In genomic region chr7:139362302-139362701, GRCh38 we compare ENCODE assay signal across 8 cellular contexts. TPM values are rescaled to one million over a fixed set of nuclear protein-coding genes. Genes with fewer than 3 reads are reported as not detected.
DNase-seq lines count a peak whose midpoint lies in the region; ATAC-seq and TF ChIP-seq lines count a peak whose summit lies in the region.

No MANE protein-coding gene starts in this region.

- TF ChIP-seq CTCF in nephron (IDR thresholded peaks at IDR 0.05; ENCODE audit: unreplicated experiment in 3 of 3): no peak

- ATAC-seq in GM18861 (IDR thresholded peaks at IDR 0.05; ENCODE audit: unreplicated experiment): no peak
- ATAC-seq in esophagus mucosa: no peak
- ATAC-seq in sciatic nerve: no peak

- no peaks in the 10 kb centered on the region for H3K9me3 Mint-ChIP-seq in nephron

- H3K27me3 Mint-ChIP-seq in nephron (ENCODE audit: low read depth): no peaks in the 10 kb centered on the region

- peak overlapping the region; percentile 70 to 100 (median 79) for H3K27ac Mint-ChIP-seq in nephron

- intact Hi-C loops in sciatic nerve (cut with DNase I): no loop called here

- peaks cover 16% of the 10 kb centered on the region for H3K36me3 Mint-ChIP-seq in nephron (ENCODE audit: low read depth)

- DNase-seq in ELF-1 (ENCODE audit: low read depth, low spot score) (peak; percentile 18), Kasumi-1 (lab: John Stamatoyannopoulos, UW) (peak; percentile 18 to 27), astrocyte of the hippocampus (ENCODE audit: low read depth, low spot score) (peak; percentile 24), NCI-H446 (lab: John Stamatoyannopoulos, UW) (no peak), sciatic nerve (ENCODE audit: low spot score) (no peak)

- peaks cover 34% of the 10 kb centered on the region for H3K4me1 Mint-ChIP-seq in nephron

- peak overlapping the region; percentile 48 to 66 (median 62) for H3K4me3 Mint-ChIP-seq in nephron

RNA-seq across cellular contexts. Expression of gene LUC7L2, which starts 2.6 kb away (rescaled TPM):
- total RNA-seq in esophagus mucosa (50.6 TPM), sciatic nerve (144 TPM)

RNA-seq across cellular contexts. Expression of gene FMC1, which starts 21.2 kb away (rescaled TPM):
- total RNA-seq in esophagus mucosa: 9.6 TPM
- total RNA-seq in sciatic nerve: 15.2 TPM

Comparison
In these comparisons a context has a peak if more than half of its experiments do, and no peak if none do; other contexts are left out.
1. DNase-seq: peak in ELF-1 (single experiment), Kasumi-1 (2 of 2) and astrocyte of the hippocampus (single experiment); none in NCI-H446 (0 of 2) and sciatic nerve (single experiment).